In genomic region chr2:174428214-174428613, GRCh38 we compare ENCODE assay signal across 26 cellular contexts.
"Had no signal": no experiment of that assay in that cellular context is flagged by ENCODE, and none has a peak within 500 bp of the region (broad histone marks: within the 10 kb centered on the region; RNA-seq: fewer than 3 reads in every experiment).

No MANE protein-coding gene starts in this region.

- H3K27me3 Mint-ChIP-seq: naive thymus-derived CD4-positive, alpha-beta T cell; stimulated activated naive B cell treated with anti-CD40 and anti-IgM and Interleukin-4, amounts not matched to agents 10 μg/mL and 1 μg/mL and 100 μg/mL, for 72 hours; stimulated activated naive CD8-positive, alpha-beta T cell treated with anti-CD3 and anti-CD28 coated beads, Interleukin-15, Interleukin-2, amounts not matched to agents 100 ng/mL and 50 ng/mL, for 24 hours had no signal

- FAIRE-seq: keratinocyte had no signal

- H3K4me2 ChIP-seq: neural progenitor cell had no signal

- H3K27me3 ChIP-seq: dorsolateral prefrontal cortex, foreskin keratinocyte, gastroesophageal sphincter, heart left ventricle, neural progenitor cell, sigmoid colon, tibial nerve, upper lobe of right lung, vagina had no signal

- H3K27ac Mint-ChIP-seq: endodermal cell; naive thymus-derived CD4-positive, alpha-beta T cell; nephron; neural progenitor cell; stimulated activated naive B cell treated with anti-CD40 and anti-IgM and Interleukin-4, amounts not matched to agents 10 μg/mL and 1 μg/mL and 100 μg/mL, for 72 hours; stimulated activated naive CD8-positive, alpha-beta T cell treated with anti-CD3 and anti-CD28 coated beads, Interleukin-15, Interleukin-2, amounts not matched to agents 100 ng/mL and 50 ng/mL, for 24 hours had no signal

- H3K4me1 ChIP-seq: foreskin keratinocyte, gastroesophageal sphincter, heart left ventricle, neural progenitor cell, psoas muscle, sigmoid colon, tibial nerve, upper lobe of right lung, vagina had no signal

- H3K9me3 ChIP-seq: gastroesophageal sphincter, heart left ventricle, psoas muscle, sigmoid colon, thoracic aorta, tibial nerve, upper lobe of right lung, vagina had no signal

- H3K27ac ChIP-seq: dorsolateral prefrontal cortex, epithelial cell of prostate, foreskin keratinocyte, gastroesophageal sphincter, heart left ventricle, neural progenitor cell, psoas muscle, sigmoid colon, thoracic aorta, tibial nerve, upper lobe of right lung, vagina had no signal

- H3K4me3 ChIP-seq: dorsolateral prefrontal cortex, gastroesophageal sphincter, heart left ventricle, neural progenitor cell, psoas muscle, sigmoid colon, thoracic aorta, tibial nerve, upper lobe of right lung, vagina had no signal

- DNase-seq: dorsolateral prefrontal cortex; effector CD4-positive, alpha-beta T cell; endodermal cell; foreskin keratinocyte; heart left ventricle; hippocampal formation; mesenchymal stem cell; midbrain; naive thymus-derived CD4-positive, alpha-beta T cell; posterior cingulate gyrus; psoas muscle; right cardiac atrium; sigmoid colon; stimulated activated naive B cell treated with anti-CD40 and anti-IgM and Interleukin-4, amounts not matched to agents 10 μg/mL and 1 μg/mL and 100 μg/mL, for 72 hours; upper lobe of right lung had no signal

- ATAC-seq: esophagus mucosa; foreskin keratinocyte; gastroesophageal sphincter; heart left ventricle; left lobe of liver; naive thymus-derived CD4-positive, alpha-beta T cell; psoas muscle; right cardiac atrium; stimulated activated naive B cell treated with anti-CD40 and anti-IgM and Interleukin-4, amounts not matched to agents 10 μg/mL and 1 μg/mL and 100 μg/mL, for 72 hours; upper lobe of right lung had no signal

- H3K36me3 ChIP-seq: thoracic aorta had no signal

- H3K4me1 Mint-ChIP-seq: endodermal cell; naive thymus-derived CD4-positive, alpha-beta T cell; nephron; neural progenitor cell; stimulated activated naive B cell treated with anti-CD40 and anti-IgM and Interleukin-4, amounts not matched to agents 10 μg/mL and 1 μg/mL and 100 μg/mL, for 72 hours had no signal

- H3K4me3 Mint-ChIP-seq: endodermal cell; naive thymus-derived CD4-positive, alpha-beta T cell; nephron; neural progenitor cell; stimulated activated naive B cell treated with anti-CD40 and anti-IgM and Interleukin-4, amounts not matched to agents 10 μg/mL and 1 μg/mL and 100 μg/mL, for 72 hours; stimulated activated naive CD8-positive, alpha-beta T cell treated with anti-CD3 and anti-CD28 coated beads, Interleukin-15, Interleukin-2, amounts not matched to agents 100 ng/mL and 50 ng/mL, for 24 hours had no signal
